21 cellular contexts compared by ENCODE assay signal in the genomic region with DNA sequence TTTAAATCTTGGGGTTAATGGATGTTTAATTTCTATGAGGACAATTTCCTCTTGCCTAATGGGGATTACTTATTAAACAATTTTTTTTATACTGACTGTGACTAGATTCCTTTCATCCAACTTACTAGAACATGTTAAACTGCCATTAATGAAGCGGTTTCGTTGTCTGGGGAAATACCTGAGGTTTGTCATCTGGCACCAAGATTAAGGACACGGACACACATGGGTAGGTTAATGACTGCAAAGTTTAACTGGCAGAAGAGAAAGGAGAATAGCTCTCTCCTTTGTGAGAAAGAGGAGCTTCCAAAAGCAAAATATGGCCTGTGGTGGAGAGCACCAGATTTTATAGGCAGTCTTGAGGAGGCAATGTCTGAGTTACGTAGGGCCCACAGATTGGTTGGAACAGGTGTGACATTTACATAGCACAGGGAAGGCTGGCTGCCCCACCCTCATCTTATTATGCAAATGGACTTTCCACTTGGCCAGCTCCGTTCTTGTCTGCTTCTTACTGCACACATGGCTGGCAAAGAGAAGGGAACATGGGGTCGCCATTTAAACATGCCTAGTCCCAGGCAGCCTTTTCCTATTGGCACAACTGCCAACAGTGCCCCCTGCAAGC.
DNase-seq lines count a peak whose midpoint lies in the region; ATAC-seq, FAIRE-seq and TF ChIP-seq lines count a peak whose summit lies in the region.
"Had no signal": no experiment of that assay in that cellular context is flagged by ENCODE, and none has a peak within 500 bp of the region (broad histone marks: within the 10 kb centered on the region; RNA-seq: fewer than 3 reads in every experiment).

No MANE protein-coding gene starts in this region.

- H3K36me3 ChIP-seq in bronchial epithelial cell (ENCODE audit: control insufficient read depth, insufficient read depth, low read length) (no peaks in the 10 kb centered on the region), upper lobe of right lung (no peaks in the 10 kb centered on the region)
- H3K36me3 ChIP-seq: heart left ventricle, tibial nerve had no signal

- no peak overlapping the region for H3K27ac ChIP-seq in upper lobe of right lung
- H3K27ac ChIP-seq: 22Rv1, coronary artery, heart left ventricle, parathyroid adenoma, tibial nerve had no signal

- FAIRE-seq in bronchial epithelial cell (lab: Jason Lieb, UNC): no peak

- no peaks in the 10 kb centered on the region for H3K4me1 ChIP-seq in upper lobe of right lung
- H3K4me1 ChIP-seq: heart left ventricle, parathyroid adenoma, tibial nerve had no signal

- DNase-seq in NCI-H82 (lab: John Stamatoyannopoulos, UW): peak; percentile 48
- no peak for DNase-seq in NCI-H82 treated with DMSO at 0.1 percent for 48 hours (lab: John Stamatoyannopoulos, UW; ENCODE audit: unreplicated experiment)
- peak; percentile 32 for DNase-seq in bronchial epithelial cell (ENCODE audit: low read depth)
- peak; percentile 14 for DNase-seq in mucosa of gallbladder (ENCODE audit: low spot score)
- DNase-seq in upper lobe of right lung: no peak
- no peak for DNase-seq in HuH-7 (ENCODE audit: low spot score)
- DNase-seq: activated CD4-positive, alpha-beta T cell treated with anti-CD3 and anti-CD28 coated beads for 36 hours; activated gamma-delta T cell treated with Interleukin-2 at 50 U/mL for 16 hours; DND-41; heart left ventricle; NCI-H146; SHP77 treated with DMSO at 0.1 percent for 48 hours; T-helper 2 cell had no signal

- no peak for TF ChIP-seq CTCF in bronchial epithelial cell (IDR thresholded peaks at IDR 0.05; ENCODE audit: insufficient read depth, low read length, severe bottlenecking)
- TF ChIP-seq CTCF in upper lobe of right lung (IDR thresholded peaks at IDR 0.05): no peak

- intact Hi-C loops in upper lobe of right lung (cut with DNase I): no loop called here

- peak; percentile 43 for ATAC-seq in upper lobe of right lung
- no peak for ATAC-seq in GM18867 (IDR thresholded peaks at IDR 0.05; ENCODE audit: unreplicated experiment)
- ATAC-seq in HG03342 (IDR thresholded peaks at IDR 0.05; ENCODE audit: unreplicated experiment): no peak
- ATAC-seq: activated CD4-positive, alpha-beta T cell treated with anti-CD3 and anti-CD28 coated beads for 36 hours; esophagus mucosa; heart left ventricle; stimulated activated effector memory CD8-positive, alpha-beta T cell treated with anti-CD3 and anti-CD28 coated beads, Interleukin-12 subunit alpha, Interleukin-12 subunit beta, amount 100 ng/mL, for 72 hours had no signal

- H3K27me3 ChIP-seq in bronchial epithelial cell (ENCODE audit: control insufficient read depth, insufficient read depth, low read length): no peaks in the 10 kb centered on the region
- H3K27me3 ChIP-seq in upper lobe of right lung: no peaks in the 10 kb centered on the region
- H3K27me3 ChIP-seq: heart left ventricle, tibial nerve had no signal

- H3K4me3 ChIP-seq in bronchial epithelial cell (ENCODE audit: low read depth, low read length) (no peak overlapping the region), upper lobe of right lung (no peak overlapping the region)
- H3K4me3 ChIP-seq: coronary artery, heart left ventricle, tibial nerve had no signal

- H3K9me3 ChIP-seq in upper lobe of right lung: no peaks in the 10 kb centered on the region
- H3K9me3 ChIP-seq: heart left ventricle, tibial nerve had no signal

Comparison
In these comparisons a context has a peak if more than half of its experiments do, and no peak if none do; other contexts are left out.
1. DNase-seq: peak in NCI-H82 (single experiment), bronchial epithelial cell (single experiment) and mucosa of gallbladder (single experiment); none in NCI-H82 treated with DMSO at 0.1 percent for 48 hours (single experiment), upper lobe of right lung (single experiment) and HuH-7 (single experiment).